In genomic region chr15:49135893-49136292, GRCh38 we compare ENCODE assay signal across 16 cellular contexts. TPM values are rescaled to one million over a fixed set of nuclear protein-coding genes. Genes with fewer than 3 reads are reported as not detected.
DNase-seq lines count a peak whose midpoint lies in the region; ATAC-seq, FAIRE-seq and TF ChIP-seq lines count a peak whose summit lies in the region.
"Had no signal": no experiment of that assay in that cellular context is flagged by ENCODE, and none has a peak within 500 bp of the region (broad histone marks: within the 10 kb centered on the region; RNA-seq: fewer than 3 reads in every experiment).

No MANE protein-coding gene starts in this region.

- no peak for TF ChIP-seq EP300 in A549 (IDR thresholded peaks at IDR 0.05)

- H3K9me3 ChIP-seq in A549 = no peaks in the 10 kb centered on the region

- POLR2A ChIA-PET in A549 (lab: Yijun Ruan, JAX) = no interaction called here

- no peak overlapping the region for H3K4me3 Mint-ChIP-seq in activated T-helper 1 cell treated with anti-CD3 and anti-CD28 coated beads, Interleukin-12 subunit alpha, Interleukin-12 subunit beta, Interleukin-2, Interleukin-4 antibody, amounts not matched to agents 30 ng/mL and 10 ng/mL and 1 ng/mL, durations not matched to agents 14 hours and 24 hours and 36 hours
- H3K4me3 Mint-ChIP-seq in nephron progenitor cell = no peak overlapping the region
- H3K4me3 Mint-ChIP-seq: activated naive CD4-positive, alpha-beta T cell treated with anti-CD3 and anti-CD28 coated beads, Interleukin-2, amount 10 ng/mL, durations not matched to agents 7 days and 5 days; GM23338; naive thymus-derived CD4-positive, alpha-beta T cell had no signal

- no peak overlapping the region for H3K27ac ChIP-seq in A549
- H3K27ac ChIP-seq in foreskin keratinocyte = no peak overlapping the region
- H3K27ac ChIP-seq: C4-2B, SK-N-MC had no signal

- intact Hi-C loops in activated T-helper 1 cell treated with anti-CD3 and anti-CD28 coated beads, Interleukin-12 subunit alpha, Interleukin-12 subunit beta, Interleukin-2, Interleukin-4 antibody, amounts not matched to agents 30 ng/mL and 10 ng/mL and 1 ng/mL, durations not matched to agents 14 hours and 24 hours and 36 hours (cut with micrococcal nuclease) = no loop called here

- FAIRE-seq in A549 (lab: Jason Lieb, UNC) (no peak), H54 (lab: Jason Lieb, UNC) (peak; percentile 75), frontal cortex (lab: Jason Lieb, UNC) (no peak)
- FAIRE-seq: endometrium had no signal

- CTCF ChIA-PET in A549 (lab: Yijun Ruan, JAX) = no interaction called here

- no peaks in the 10 kb centered on the region for H3K9me3 Mint-ChIP-seq in activated T-helper 1 cell treated with anti-CD3 and anti-CD28 coated beads, Interleukin-12 subunit alpha, Interleukin-12 subunit beta, Interleukin-2, Interleukin-4 antibody, amounts not matched to agents 30 ng/mL and 10 ng/mL and 1 ng/mL, durations not matched to agents 14 hours and 24 hours and 36 hours
- H3K9me3 Mint-ChIP-seq in nephron progenitor cell = no peaks in the 10 kb centered on the region
- H3K9me3 Mint-ChIP-seq: activated naive CD4-positive, alpha-beta T cell treated with anti-CD3 and anti-CD28 coated beads, Interleukin-2, amount 10 ng/mL, durations not matched to agents 7 days and 5 days; GM23338; naive thymus-derived CD4-positive, alpha-beta T cell had no signal

- no peak overlapping the region for H3K4me3 ChIP-seq in A549
- H3K4me3 ChIP-seq: GM23338, SK-N-MC had no signal

- peaks cover 26% of the 10 kb centered on the region for H3K4me1 Mint-ChIP-seq in activated T-helper 1 cell treated with anti-CD3 and anti-CD28 coated beads, Interleukin-12 subunit alpha, Interleukin-12 subunit beta, Interleukin-2, Interleukin-4 antibody, amounts not matched to agents 30 ng/mL and 10 ng/mL and 1 ng/mL, durations not matched to agents 14 hours and 24 hours and 36 hours (ENCODE audit: low read depth)
- no peaks in the 10 kb centered on the region for H3K4me1 Mint-ChIP-seq in nephron progenitor cell
- H3K4me1 Mint-ChIP-seq: GM23338 had no signal

- H3K4me2 ChIP-seq in A549 = peak overlapping the region; percentile 48
- H3K4me2 ChIP-seq: GM23338 had no signal

- DNase-seq in A549 (ENCODE audit: low read depth in 1 of 2, low spot score in 1 of 2) = peak in 1 of 2 experiments; percentile 4
- DNase-seq in H54 (ENCODE audit: insufficient read length, low spot score) = peak; percentile 6
- DNase-seq in activated T-helper 1 cell treated with anti-CD3 and anti-CD28 coated beads, Interleukin-12 subunit alpha, Interleukin-12 subunit beta, Interleukin-2, Interleukin-4 antibody, amounts not matched to agents 30 ng/mL and 10 ng/mL and 1 ng/mL, durations not matched to agents 14 hours and 24 hours and 36 hours (ENCODE audit: low spot score) = no peak
- DNase-seq in foreskin keratinocyte = peak; percentile 59 to 82
- DNase-seq in frontal cortex (ENCODE audit: low spot score in 2 of 2) = no peak
- DNase-seq in nephron progenitor cell = no peak
- no peak for DNase-seq in NCI-H2107 (lab: John Stamatoyannopoulos, UW)
- DNase-seq: activated naive CD4-positive, alpha-beta T cell treated with anti-CD3 and anti-CD28 coated beads, Interleukin-2, amount 10 ng/mL, durations not matched to agents 7 days and 5 days; naive thymus-derived CD4-positive, alpha-beta T cell; NCI-H524; stimulated activated naive CD4-positive, alpha-beta T cell had no signal

- ATAC-seq in A549 = peak in 1 of 2 experiments; percentile 60; a peak in 2 of 6 replicates
- ATAC-seq in foreskin keratinocyte = peak; percentile 97
- ATAC-seq in GM18502 (IDR thresholded peaks at IDR 0.05; ENCODE audit: poor library complexity, unreplicated experiment) = no peak
- ATAC-seq: GM23338; naive thymus-derived CD4-positive, alpha-beta T cell had no signal

- TF ChIP-seq CTCF in A549 (IDR thresholded peaks at IDR 0.05) (no peak), foreskin keratinocyte (conservative IDR thresholded peaks at IDR 0.05) (no peak), nephron progenitor cell (IDR thresholded peaks at IDR 0.05) (no peak)

- H3K27me3 Mint-ChIP-seq in activated T-helper 1 cell treated with anti-CD3 and anti-CD28 coated beads, Interleukin-12 subunit alpha, Interleukin-12 subunit beta, Interleukin-2, Interleukin-4 antibody, amounts not matched to agents 30 ng/mL and 10 ng/mL and 1 ng/mL, durations not matched to agents 14 hours and 24 hours and 36 hours (ENCODE audit: insufficient read depth) = no peaks in the 10 kb centered on the region
- no peaks in the 10 kb centered on the region for H3K27me3 Mint-ChIP-seq in nephron progenitor cell (ENCODE audit: low read depth, poor library complexity)
- H3K27me3 Mint-ChIP-seq: activated naive CD4-positive, alpha-beta T cell treated with anti-CD3 and anti-CD28 coated beads, Interleukin-2, amount 10 ng/mL, durations not matched to agents 7 days and 5 days; naive thymus-derived CD4-positive, alpha-beta T cell had no signal

- H3K36me3 Mint-ChIP-seq in activated T-helper 1 cell treated with anti-CD3 and anti-CD28 coated beads, Interleukin-12 subunit alpha, Interleukin-12 subunit beta, Interleukin-2, Interleukin-4 antibody, amounts not matched to agents 30 ng/mL and 10 ng/mL and 1 ng/mL, durations not matched to agents 14 hours and 24 hours and 36 hours (ENCODE audit: low read depth) = peaks cover 35% of the 10 kb centered on the region
- peaks cover 58% of the 10 kb centered on the region for H3K36me3 Mint-ChIP-seq in nephron progenitor cell (ENCODE audit: low read depth)

- no peaks in the 10 kb centered on the region for H3K27me3 ChIP-seq in foreskin keratinocyte

- no peak for TF ChIP-seq POLR2A in A549 (IDR thresholded peaks at IDR 0.05; ENCODE audit: low read length)
- no peak for TF ChIP-seq POLR2A in H54 (IDR thresholded peaks at IDR 0.05; ENCODE audit: low read depth, low read length)

- 4% methylated on average over 3 of the region's 3 CpGs for WGBS in A549 (ENCODE audit: missing lambda C conversion rate)

- H3K4me1 ChIP-seq in A549 (peaks cover 25% of the 10 kb centered on the region), foreskin keratinocyte (peaks cover 15% of the 10 kb centered on the region)

- peak overlapping the region; percentile 3 for H3K27ac Mint-ChIP-seq in activated T-helper 1 cell treated with anti-CD3 and anti-CD28 coated beads, Interleukin-12 subunit alpha, Interleukin-12 subunit beta, Interleukin-2, Interleukin-4 antibody, amounts not matched to agents 30 ng/mL and 10 ng/mL and 1 ng/mL, durations not matched to agents 14 hours and 24 hours and 36 hours
- H3K27ac Mint-ChIP-seq in nephron progenitor cell = no peak overlapping the region
- H3K27ac Mint-ChIP-seq: GM23338 had no signal

- TF ChIP-seq RAD21 in A549 (conservative IDR thresholded peaks at IDR 0.05 in 1 of 2, IDR thresholded peaks at IDR 0.05 in 1 of 2) = no peak

TF ChIP-seq in A549, 52 proteins besides CTCF, POLR2A, EP300 and RAD21:
- peak; percentile 37; the same call in 1 of the 2 replicates for TF ChIP-seq GATA3 (IDR thresholded peaks at IDR 0.05; ENCODE audit: borderline replicate concordance)
- no peak for TF ChIP-seq HEYL (CRISPR knock-in tag; IDR thresholded peaks at IDR 0.05)

RNA-seq across cellular contexts. Expression of gene COPS2, which starts 19.5 kb away (rescaled TPM):
- polyA plus RNA-seq in A549 (2011; rRNA removed) (49.9 and 66.6 TPM in 2 replicates), A549 (2017; fragmentation: RNase III; extraction: RNeasy Plus Mini Kit Qiagen cat#74134 plus additional on column Dnase treatment) (64.6 to 78.2 TPM (median 64.8 TPM) in 3 replicates), foreskin keratinocyte (31.2 and 39.7 TPM in 2 replicates)
- polyA plus RNA-seq in A549 (2012; cell fraction: cytosol; rRNA removed) = 12.6 and 13.8 TPM in 2 replicates
- polyA plus RNA-seq in A549 (2012; cell fraction: nucleus; rRNA removed) = 4.4 and 5.2 TPM in 2 replicates
- polyA minus RNA-seq in A549 (2011; rRNA and poly(A)+ RNA removed) = 15.0 and 16.3 TPM in 2 replicates
- total RNA-seq in activated T-helper 1 cell treated with anti-CD3 and anti-CD28 coated beads, Interleukin-12 subunit alpha, Interleukin-12 subunit beta, Interleukin-2, Interleukin-4 antibody, amounts not matched to agents 30 ng/mL and 10 ng/mL and 1 ng/mL, durations not matched to agents 14 hours and 24 hours and 36 hours = 99.7 and 105 TPM in 2 replicates
- total RNA-seq in foreskin keratinocyte (68.3 and 71.0 TPM in 2 replicates), frontal cortex (66.9 TPM)

RNA-seq across cellular contexts. Expression of gene GALK2, which starts 34.2 kb away (rescaled TPM):
- polyA plus RNA-seq in A549 (2011; rRNA removed) (40.5 and 44.7 TPM in 2 replicates), A549 (2017; fragmentation: RNase III; extraction: RNeasy Plus Mini Kit Qiagen cat#74134 plus additional on column Dnase treatment) (22.8 to 26.8 TPM (median 23.7 TPM) in 3 replicates), foreskin keratinocyte (11.5 and 16.5 TPM in 2 replicates)
- polyA plus RNA-seq in A549 (2012; cell fraction: cytosol; rRNA removed) = 18.6 and 19.2 TPM in 2 replicates
- 14.2 and 16.0 TPM in 2 replicates for polyA plus RNA-seq in A549 (2012; cell fraction: nucleus; rRNA removed)
- 32.1 and 44.6 TPM in 2 replicates for polyA minus RNA-seq in A549 (2011; rRNA and poly(A)+ RNA removed)
- 22.3 and 23.5 TPM in 2 replicates for total RNA-seq in activated T-helper 1 cell treated with anti-CD3 and anti-CD28 coated beads, Interleukin-12 subunit alpha, Interleukin-12 subunit beta, Interleukin-2, Interleukin-4 antibody, amounts not matched to agents 30 ng/mL and 10 ng/mL and 1 ng/mL, durations not matched to agents 14 hours and 24 hours and 36 hours
- total RNA-seq in foreskin keratinocyte (23.7 and 27.2 TPM in 2 replicates), frontal cortex (54.2 TPM)

Comparison
In these comparisons a context has a peak if more than half of its experiments do, and no peak if none do; other contexts are left out.
1. DNase-seq: peak in H54 (single experiment) and foreskin keratinocyte (2 of 2); none in activated T-helper 1 cell treated with anti-CD3 and anti-CD28 coated beads, Interleukin-12 subunit alpha, Interleukin-12 subunit beta, Interleukin-2, Interleukin-4 antibody, amounts not matched to agents 30 ng/mL and 10 ng/mL and 1 ng/mL, durations not matched to agents 14 hours and 24 hours and 36 hours (single experiment), frontal cortex (0 of 2), nephron progenitor cell (single experiment) and NCI-H2107 (single experiment).